In the genomic region with DNA sequence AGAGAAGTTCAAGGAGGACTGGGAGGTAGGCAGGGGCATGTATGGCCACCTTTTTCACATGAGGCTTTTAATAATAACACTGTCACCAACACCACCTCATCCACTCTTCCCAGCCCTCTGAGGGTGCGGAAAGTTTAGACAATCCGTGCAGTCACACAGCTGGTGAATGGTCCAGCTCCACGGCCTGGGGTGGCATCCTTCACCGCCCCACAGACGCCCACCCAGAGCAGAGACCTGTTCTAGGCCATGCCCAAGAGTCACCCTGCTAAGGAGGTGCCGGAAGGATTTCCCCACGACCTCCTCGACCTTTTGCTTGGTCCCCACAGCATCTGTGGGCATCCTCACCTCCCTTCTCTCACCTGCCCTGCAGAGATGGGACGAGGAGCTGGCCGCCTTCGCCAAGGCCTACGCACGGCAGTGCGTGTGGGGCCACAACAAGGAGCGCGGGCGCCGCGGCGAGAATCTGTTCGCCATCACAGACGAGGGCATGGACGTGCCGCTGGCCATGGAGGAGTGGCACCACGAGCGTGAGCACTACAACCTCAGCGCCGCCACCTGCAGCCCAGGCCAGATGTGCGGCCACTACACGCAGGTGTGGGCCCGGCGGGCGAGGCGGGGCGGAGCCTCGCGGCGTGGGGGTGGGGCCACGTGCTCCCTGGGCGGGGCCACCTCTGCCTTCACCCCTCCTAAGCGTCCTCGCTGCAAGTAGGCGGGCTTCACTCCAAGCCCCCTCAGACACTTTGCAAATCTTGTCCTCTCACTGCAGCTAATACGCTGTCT, we compare ENCODE assay signal across 1 cellular context.
TF ChIP-seq lines count a peak whose summit lies in the region.

No MANE protein-coding gene starts in this region.

TF ChIP-seq in IMR-90, 13 proteins besides CTCF, POLR2A, EP300 and RAD21:
- no peak for TF ChIP-seq NFE2L2 (IDR thresholded peaks at IDR 0.05; ENCODE audit: low read depth, low read length)
- no peak for TF ChIP-seq BHLHE40 (IDR thresholded peaks at IDR 0.05; ENCODE audit: low read depth, low read length)
- no peak for TF ChIP-seq FOS (IDR thresholded peaks at IDR 0.05; ENCODE audit: low read depth, low read length)
- no peak for TF ChIP-seq MAZ (IDR thresholded peaks at IDR 0.05; ENCODE audit: borderline replicate concordance, low read depth, low read length)
- no peak for TF ChIP-seq RCOR1 (IDR thresholded peaks at IDR 0.05; ENCODE audit: insufficient replicate concordance, low read length)
- TF ChIP-seq, protein P1, sequence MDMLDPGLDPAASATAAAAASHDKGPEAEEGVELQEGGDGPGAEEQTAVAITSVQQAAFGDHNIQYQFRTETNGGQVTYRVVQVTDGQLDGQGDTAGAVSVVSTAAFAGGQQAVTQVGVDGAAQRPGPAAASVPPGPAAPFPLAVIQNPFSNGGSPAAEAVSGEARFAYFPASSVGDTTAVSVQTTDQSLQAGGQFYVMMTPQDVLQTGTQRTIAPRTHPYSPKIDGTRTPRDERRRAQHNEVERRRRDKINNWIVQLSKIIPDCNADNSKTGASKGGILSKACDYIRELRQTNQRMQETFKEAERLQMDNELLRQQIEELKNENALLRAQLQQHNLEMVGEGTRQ (IDR thresholded peaks at IDR 0.05; ENCODE audit: low read depth, low read length) = no peak
- TF ChIP-seq MAFK (IDR thresholded peaks at IDR 0.05; ENCODE audit: low read depth, low read length) = no peak
- TF ChIP-seq CHD1 (IDR thresholded peaks at IDR 0.05; ENCODE audit: low read depth, low read length) = no peak
- TF ChIP-seq SMC3 (IDR thresholded peaks at IDR 0.05; ENCODE audit: low read depth, low read length) = no peak
- TF ChIP-seq, protein P2, sequence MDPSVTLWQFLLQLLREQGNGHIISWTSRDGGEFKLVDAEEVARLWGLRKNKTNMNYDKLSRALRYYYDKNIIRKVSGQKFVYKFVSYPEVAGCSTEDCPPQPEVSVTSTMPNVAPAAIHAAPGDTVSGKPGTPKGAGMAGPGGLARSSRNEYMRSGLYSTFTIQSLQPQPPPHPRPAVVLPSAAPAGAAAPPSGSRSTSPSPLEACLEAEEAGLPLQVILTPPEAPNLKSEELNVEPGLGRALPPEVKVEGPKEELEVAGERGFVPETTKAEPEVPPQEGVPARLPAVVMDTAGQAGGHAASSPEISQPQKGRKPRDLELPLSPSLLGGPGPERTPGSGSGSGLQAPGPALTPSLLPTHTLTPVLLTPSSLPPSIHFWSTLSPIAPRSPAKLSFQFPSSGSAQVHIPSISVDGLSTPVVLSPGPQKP (IDR thresholded peaks at IDR 0.05; ENCODE audit: borderline replicate concordance, low read depth, low read length) = no peak
- no peak for TF ChIP-seq MXI1 (IDR thresholded peaks at IDR 0.05; ENCODE audit: borderline replicate concordance, low read depth, low read length)
- no peak for TF ChIP-seq CEBPB (IDR thresholded peaks at IDR 0.05; ENCODE audit: low read depth, low read length)
- TF ChIP-seq RFX5 (IDR thresholded peaks at IDR 0.05; ENCODE audit: low read depth, low read length) = no peak
